8 cellular contexts compared by ENCODE assay signal in genomic region chr1:63317007-63317813, GRCh38. TPM values are rescaled to one million over a fixed set of nuclear protein-coding genes. Genes with fewer than 3 reads are reported as not detected.
DNase-seq lines count a peak whose midpoint lies in the region; ATAC-seq and TF ChIP-seq lines count a peak whose summit lies in the region.

No MANE protein-coding gene starts in this region.

- H3K27ac ChIP-seq in CD4-positive, CD25-positive, alpha-beta regulatory T cell (ENCODE audit: insufficient read depth, low read length, poor library complexity, severe bottlenecking) = no peak overlapping the region
- H3K27ac ChIP-seq in neutrophil = no peak overlapping the region

- peak overlapping the region; percentile 68 to 88 (median 68) for H3K4me3 Mint-ChIP-seq in CD4-positive, CD25-positive, alpha-beta regulatory T cell

- H3K36me3 ChIP-seq in CD4-positive, CD25-positive, alpha-beta regulatory T cell (ENCODE audit: control insufficient read depth, insufficient read depth, low read length) = no peaks in the 10 kb centered on the region
- H3K36me3 ChIP-seq in neutrophil = no peaks in the 10 kb centered on the region

- DNase-seq in CD4-positive, CD25-positive, alpha-beta regulatory T cell = peak in 2 of 3 donors; percentile 29 to 72
- DNase-seq in NCI-H526 treated with DMSO at 0.1 percent for 48 hours (lab: John Stamatoyannopoulos, UW) (peak; percentile 62), foreskin fibroblast (peak; percentile 23 to 67), C1 segment of cervical spinal cord (lab: John Stamatoyannopoulos, UW) (no peak)
- DNase-seq in activated CD8-positive, alpha-beta memory T cell treated with anti-CD3 and anti-CD28 coated beads, Interleukin-2, amount 50 U/mL, for 4 hours = peak; percentile 42

- H3K9me3 Mint-ChIP-seq in CD4-positive, CD25-positive, alpha-beta regulatory T cell = peaks cover 3 to 33% (median 6%) of the 10 kb centered on the region in 7 donors

- peaks cover 79% of the 10 kb centered on the region for H3K27me3 Mint-ChIP-seq in CD4-positive, CD25-positive, alpha-beta regulatory T cell

- H3K27ac Mint-ChIP-seq in CD4-positive, CD25-positive, alpha-beta regulatory T cell = no peak overlapping the region

- peaks cover 40% of the 10 kb centered on the region for H3K27me3 ChIP-seq in CD4-positive, CD25-positive, alpha-beta regulatory T cell (ENCODE audit: control insufficient read depth, insufficient read depth, low read length)
- peaks cover 99% of the 10 kb centered on the region for H3K27me3 ChIP-seq in neutrophil

- no peak for ATAC-seq in CD4-positive, CD25-positive, alpha-beta regulatory T cell (ENCODE audit: low read depth in 2 of 2)
- ATAC-seq in GM19395 (IDR thresholded peaks at IDR 0.05; ENCODE audit: unreplicated experiment) = peak; percentile 74
- ATAC-seq in HG03460 (IDR thresholded peaks at IDR 0.05; ENCODE audit: unreplicated experiment) = peak; percentile 69

- H3K9me3 ChIP-seq in CD4-positive, CD25-positive, alpha-beta regulatory T cell (ENCODE audit: control insufficient read depth in 2 of 2, low read length in 2 of 2) = peaks cover 6 to 26% of the 10 kb centered on the region in 2 experiments
- H3K9me3 ChIP-seq in neutrophil = no peaks in the 10 kb centered on the region

- peaks cover 13 to 45% (median 23%) of the 10 kb centered on the region in 4 donors for H3K4me1 Mint-ChIP-seq in CD4-positive, CD25-positive, alpha-beta regulatory T cell

- TF ChIP-seq CTCF in foreskin fibroblast (IDR thresholded peaks at IDR 0.05; ENCODE audit: low read depth, low read length) (peak; percentile 45), neutrophil (IDR thresholded peaks at IDR 0.05) (peak; percentile 52)

- peaks cover 10% of the 10 kb centered on the region for H3K36me3 Mint-ChIP-seq in CD4-positive, CD25-positive, alpha-beta regulatory T cell

- H3K4me1 ChIP-seq in CD4-positive, CD25-positive, alpha-beta regulatory T cell (ENCODE audit: control insufficient read depth, insufficient read depth, low read length, poor library complexity, severe bottlenecking) = peaks cover 28% of the 10 kb centered on the region
- H3K4me1 ChIP-seq in neutrophil (ENCODE audit: control insufficient read depth in 1 of 2, insufficient read depth in 1 of 2, low read depth in 1 of 2, low read length in 1 of 2) = peaks cover 48 to 57% of the 10 kb centered on the region in 2 experiments

- H3K4me3 ChIP-seq in CD4-positive, CD25-positive, alpha-beta regulatory T cell (ENCODE audit: low read depth, low read length) = no peak overlapping the region
- H3K4me3 ChIP-seq in foreskin fibroblast (ENCODE audit: low read depth in 1 of 2, low read length in 2 of 2) = peak overlapping the region; percentile 28 to 34
- H3K4me3 ChIP-seq in neutrophil (ENCODE audit: low read depth in 1 of 2, low read length in 1 of 2) = peak overlapping the region; percentile 61 to 84

RNA-seq across cellular contexts. Expression of gene FOXD3, which starts 5.2 kb away (rescaled TPM):
- total RNA-seq in CD4-positive, CD25-positive, alpha-beta regulatory T cell = not detected
- not detected for polyA plus RNA-seq in CD4-positive, CD25-positive, alpha-beta regulatory T cell

RNA-seq across cellular contexts. Expression of gene ALG6, which starts 50.2 kb away (rescaled TPM):
- 20.0 TPM for total RNA-seq in CD4-positive, CD25-positive, alpha-beta regulatory T cell
- 10 to 100 TPM; 21.1 to 26.7 (median 21.9) TPM for polyA plus RNA-seq in CD4-positive, CD25-positive, alpha-beta regulatory T cell

Comparison
In these comparisons a context has a peak if more than half of its experiments do, and no peak if none do; other contexts are left out.
1. ATAC-seq: peak in GM19395 (single experiment) and HG03460 (single experiment); none in CD4-positive, CD25-positive, alpha-beta regulatory T cell (0 of 2).
2. DNase-seq: peak in CD4-positive, CD25-positive, alpha-beta regulatory T cell (2 of 3), NCI-H526 treated with DMSO at 0.1 percent for 48 hours (single experiment), activated CD8-positive, alpha-beta memory T cell treated with anti-CD3 and anti-CD28 coated beads, Interleukin-2, amount 50 U/mL, for 4 hours (single experiment) and foreskin fibroblast (2 of 2); none in C1 segment of cervical spinal cord (0 of 14).